1 cellular context compared by ENCODE assay signal in genomic region chr20:46212876-46213275, GRCh38.
TF ChIP-seq lines count a peak whose summit lies in the region.

No MANE protein-coding gene starts in this region.

TF ChIP-seq in IMR-90, 13 proteins besides CTCF, POLR2A, EP300 and RAD21 (continued from another document):
- TF ChIP-seq FOS (IDR thresholded peaks at IDR 0.05; ENCODE audit: low read depth, low read length) (no peak), NFE2L2 (IDR thresholded peaks at IDR 0.05; ENCODE audit: low read depth, low read length) (no peak), CEBPB (IDR thresholded peaks at IDR 0.05; ENCODE audit: low read depth, low read length) (no peak)
